ENCODE assay signal across 26 cellular contexts in genomic region chr9:125277411-125277810, GRCh38.
"Had no signal": no experiment of that assay in that cellular context is flagged by ENCODE, and none has a peak within 500 bp of the region (broad histone marks: within the 10 kb centered on the region; RNA-seq: fewer than 3 reads in every experiment).

No MANE protein-coding gene starts in this region.

- DNase-seq: hypothalamus; immature natural killer cell; kidney; left ventricle myocardium inferior; midbrain; mucosa of descending colon; naive thymus-derived CD4-positive, alpha-beta T cell; pancreas; posterior cingulate gyrus; psoas muscle; stimulated activated CD4-positive, alpha-beta T cell treated with anti-CD3 and anti-CD28 coated beads, Interleukin-12 subunit alpha, Interleukin-12 subunit beta, amount 100 ng/mL, for 4 hours; stimulated activated CD4-positive, alpha-beta T cell treated with anti-CD3 and anti-CD28 coated beads, Interleukin-15, amount 100 ng/mL, for 24 hours; stimulated activated CD4-positive, alpha-beta T cell treated with anti-CD3 and anti-CD28 coated beads, Interleukin-2, amount 100 ng/mL, for 24 hours; stimulated activated CD4-positive, alpha-beta T cell treated with anti-CD3 and anti-CD28 coated beads, Interleukin-4, amount 100 ng/mL, for 1 hour; stimulated activated naive B cell treated with anti-CD40 and anti-IgM and Interleukin-4, amounts not matched to agents 10 μg/mL and 1 μg/mL and 100 μg/mL, for 72 hours; stimulated activated naive CD8-positive, alpha-beta T cell treated with anti-CD3 and anti-CD28 coated beads, Interleukin-15, Interleukin-2, amounts not matched to agents 100 U/mL and 50 U/mL, for 24 hours; stomach; testis; thyroid gland; transverse colon; upper lobe of left lung had no signal

- H3K4me1 ChIP-seq: testis had no signal

- H3K4me3 Mint-ChIP-seq: immature natural killer cell; naive thymus-derived CD4-positive, alpha-beta T cell; natural killer cell treated with Interleukin-12 subunit alpha and Interleukin-12 subunit beta and Interleukin-15 and Interleukin-18, amount 100 ng/mL, for 72 hours; stimulated activated naive B cell treated with anti-CD40 and anti-IgM and Interleukin-4, amounts not matched to agents 10 μg/mL and 1 μg/mL and 100 μg/mL, for 72 hours had no signal

- H3K27me3 Mint-ChIP-seq: naive thymus-derived CD4-positive, alpha-beta T cell; natural killer cell treated with Interleukin-12 subunit alpha and Interleukin-12 subunit beta and Interleukin-15 and Interleukin-18, amount 100 ng/mL, for 72 hours; stimulated activated naive B cell treated with anti-CD40 and anti-IgM and Interleukin-4, amounts not matched to agents 10 μg/mL and 1 μg/mL and 100 μg/mL, for 72 hours had no signal

- H3K27me3 ChIP-seq: pancreas, right atrium auricular region, stomach, testis, thyroid gland, transverse colon, upper lobe of left lung, vagina had no signal

- H3K36me3 Mint-ChIP-seq: immature natural killer cell; natural killer cell treated with Interleukin-12 subunit alpha and Interleukin-12 subunit beta and Interleukin-15 and Interleukin-18, amount 100 ng/mL, for 72 hours had no signal

- H3K9me3 ChIP-seq: left ventricle myocardium inferior, mucosa of descending colon, pancreas, psoas muscle, right atrium auricular region, stomach, testis, thyroid gland, transverse colon, upper lobe of left lung, vagina had no signal

- H3K36me3 ChIP-seq: left ventricle myocardium inferior, pancreas, right atrium auricular region, thyroid gland, transverse colon, vagina had no signal

- H3K27ac ChIP-seq: left ventricle myocardium inferior, pancreas, psoas muscle, right atrium auricular region, skin epidermis, stomach, testis, thyroid gland, transverse colon, upper lobe of left lung, vagina had no signal

- H3K9me3 Mint-ChIP-seq: immature natural killer cell; naive thymus-derived CD4-positive, alpha-beta T cell; natural killer cell treated with Interleukin-12 subunit alpha and Interleukin-12 subunit beta and Interleukin-15 and Interleukin-18, amount 100 ng/mL, for 72 hours; stimulated activated naive B cell treated with anti-CD40 and anti-IgM and Interleukin-4, amounts not matched to agents 10 μg/mL and 1 μg/mL and 100 μg/mL, for 72 hours had no signal

- H3K4me3 ChIP-seq: left ventricle myocardium inferior, lung, mucosa of descending colon, pancreas, psoas muscle, right atrium auricular region, skin epidermis, stomach, testis, thyroid gland, transverse colon, upper lobe of left lung, vagina had no signal

- H3K27ac Mint-ChIP-seq: immature natural killer cell; natural killer cell treated with Interleukin-12 subunit alpha and Interleukin-12 subunit beta and Interleukin-15 and Interleukin-18, amount 100 ng/mL, for 72 hours; stimulated activated naive B cell treated with anti-CD40 and anti-IgM and Interleukin-4, amounts not matched to agents 10 μg/mL and 1 μg/mL and 100 μg/mL, for 72 hours had no signal
